Comparison of ENCODE assay signal across 1 cellular context in genomic region chr10:71204746-71205145, GRCh38.
TF ChIP-seq lines count a peak whose summit lies in the region.

No MANE protein-coding gene starts in this region.

TF ChIP-seq in GM23338, 12 proteins besides CTCF, POLR2A, EP300 and RAD21 (continued from another document):
- TF ChIP-seq REST (IDR thresholded peaks at IDR 0.05; ENCODE audit: unreplicated experiment) (no peak), CREB1 (CRISPR knock-in tag; IDR thresholded peaks at IDR 0.05; ENCODE audit: low read depth) (no peak), POLR2AphosphoS5 (IDR thresholded peaks at IDR 0.05; ENCODE audit: low read depth) (no peak)
TF ChIP-seq in GM23338: peak in this region for 0.
